In the genomic region with DNA sequence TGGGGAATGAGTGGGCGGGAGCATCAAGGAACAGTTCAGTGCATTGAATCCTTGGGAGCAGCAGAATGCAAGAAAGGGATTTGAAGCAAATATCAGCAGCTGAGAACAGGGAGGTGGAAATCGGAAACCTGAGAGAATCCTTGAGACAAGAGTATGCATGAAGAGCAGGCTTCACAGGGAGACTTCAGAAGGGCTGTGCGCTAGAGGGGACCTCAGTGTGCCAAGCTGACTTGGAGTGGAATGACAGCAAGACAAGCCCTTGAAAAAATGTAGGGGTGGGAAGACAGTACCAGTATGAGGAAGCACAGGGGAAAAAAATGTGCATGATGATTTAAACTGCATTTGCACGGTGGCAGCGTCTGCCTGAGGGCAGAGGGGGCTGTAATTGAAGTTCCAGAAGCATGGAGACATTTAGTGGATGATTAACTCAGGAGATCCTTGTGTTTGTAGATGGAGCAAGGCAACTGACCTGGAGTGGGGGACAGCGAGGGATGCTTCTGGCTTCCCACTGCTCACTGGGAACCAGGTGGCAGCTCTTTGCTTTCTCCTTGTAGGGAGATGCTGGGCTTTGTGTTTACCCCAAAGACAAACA, we compare ENCODE assay signal across 28 cellular contexts.
"Had no signal": no experiment of that assay in that cellular context is flagged by ENCODE, and none has a peak within 500 bp of the region (broad histone marks: within the 10 kb centered on the region; RNA-seq: fewer than 3 reads in every experiment).

No MANE protein-coding gene starts in this region.

- H3K9me3 ChIP-seq: adrenal gland, body of pancreas, colonic mucosa, gastrocnemius medialis, psoas muscle, right atrium auricular region, spleen had no signal

- H3K36me3 ChIP-seq: adrenal gland, cardiac muscle cell, colonic mucosa, gastrocnemius medialis, right atrium auricular region, spleen, tibial nerve had no signal

- H3K4me3 ChIP-seq: adrenal gland, body of pancreas, cardiac muscle cell, colonic mucosa, gastrocnemius medialis, psoas muscle, right atrium auricular region, spleen, tibial nerve had no signal

- DNase-seq: activated CD4-positive, alpha-beta T cell treated with anti-CD3 and anti-CD28 coated beads, Interleukin-2, amount 50 U/mL, for 4 hours; activated CD8-positive, alpha-beta memory T cell treated with anti-CD3 and anti-CD28 coated beads for 24 hours; activated effector memory CD4-positive, alpha-beta T cell treated with Interleukin-2 at 50 U/mL for 16 hours; activated naive CD4-positive, alpha-beta T cell treated with Interleukin-2 at 50 U/mL for 16 hours; activated naive CD8-positive, alpha-beta T cell treated with anti-CD3 and anti-CD28 coated beads for 36 hours; adrenal gland; aorta; body of pancreas; cerebellar nuclear complex; colonic mucosa; effector memory CD8-positive, alpha-beta T cell; erythroblast; gastrocnemius medialis; glutamatergic neuron; islet precursor cell; mammary epithelial cell; naive B cell; nucleus accumbens; psoas muscle; spleen; stimulated activated naive CD4-positive, alpha-beta T cell; T-helper 2 cell had no signal

- ATAC-seq: body of pancreas; effector memory CD8-positive, alpha-beta T cell; gastrocnemius medialis; left lobe of liver; psoas muscle; WTC11 had no signal

- H3K4me1 ChIP-seq: adrenal gland, body of pancreas, colonic mucosa, parathyroid adenoma, right atrium auricular region, spleen, tibial nerve had no signal

- H3K27ac ChIP-seq: adrenal gland, body of pancreas, cardiac muscle cell, colonic mucosa, gastrocnemius medialis, parathyroid adenoma, psoas muscle, right atrium auricular region, spleen, tibial nerve had no signal

- H3K27me3 ChIP-seq: adrenal gland, body of pancreas, cardiac muscle cell, colonic mucosa, gastrocnemius medialis, right atrium auricular region had no signal
